ENCODE assay signal across 1 cellular context in the genomic region with DNA sequence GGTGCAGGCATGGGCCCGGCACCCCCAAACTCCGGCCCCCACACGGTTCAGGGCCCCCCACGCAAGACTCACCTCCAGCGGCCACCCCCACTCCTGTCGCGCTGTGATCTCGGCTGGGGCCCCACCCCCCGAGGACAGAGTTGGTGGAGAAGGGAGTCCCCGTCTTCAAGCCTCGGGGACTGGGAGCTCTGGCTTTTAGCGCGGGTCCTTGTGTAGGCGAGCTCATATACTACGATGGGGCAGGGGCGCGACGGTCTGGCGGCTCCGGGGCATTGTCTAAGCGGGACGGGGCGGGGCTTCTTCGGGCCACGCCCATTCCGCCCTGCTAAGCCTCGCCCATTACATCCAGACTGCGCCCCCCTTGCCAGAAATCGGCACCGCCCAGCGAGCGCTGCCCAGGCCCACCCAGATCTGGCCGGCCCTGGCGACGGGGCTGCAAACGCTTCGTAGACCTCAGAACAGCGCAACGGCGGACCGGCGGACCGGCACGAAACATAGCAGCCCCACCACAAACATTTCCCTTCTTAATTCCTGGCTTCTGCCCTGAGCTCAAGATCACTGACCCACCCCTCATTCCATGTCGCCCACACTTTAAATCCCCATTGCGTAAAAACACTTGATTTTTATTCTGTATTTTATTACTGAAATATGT.
TF ChIP-seq lines count a peak whose summit lies in the region.

No MANE protein-coding gene starts in this region.

TF ChIP-seq in K562, 482 proteins besides CTCF, POLR2A, EP300 and RAD21 (continued from another document and continues in another):
- TF ChIP-seq, protein P1, sequence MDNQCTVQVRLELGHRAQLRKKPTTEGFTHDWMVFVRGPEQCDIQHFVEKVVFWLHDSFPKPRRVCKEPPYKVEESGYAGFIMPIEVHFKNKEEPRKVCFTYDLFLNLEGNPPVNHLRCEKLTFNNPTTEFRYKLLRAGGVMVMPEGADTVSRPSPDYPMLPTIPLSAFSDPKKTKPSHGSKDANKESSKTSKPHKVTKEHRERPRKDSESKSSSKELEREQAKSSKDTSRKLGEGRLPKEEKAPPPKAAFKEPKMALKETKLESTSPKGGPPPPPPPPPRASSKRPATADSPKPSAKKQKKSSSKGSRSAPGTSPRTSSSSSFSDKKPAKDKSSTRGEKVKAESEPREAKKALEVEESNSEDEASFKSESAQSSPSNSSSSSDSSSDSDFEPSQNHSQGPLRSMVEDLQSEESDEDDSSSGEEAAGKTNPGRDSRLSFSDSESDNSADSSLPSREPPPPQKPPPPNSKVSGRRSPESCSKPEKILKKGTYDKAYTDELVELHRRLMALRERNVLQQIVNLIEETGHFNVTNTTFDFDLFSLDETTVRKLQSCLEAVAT (IDR thresholded peaks at IDR 0.05), result no peak
- no peak for TF ChIP-seq ZNF408 (CRISPR knock-in tag; IDR thresholded peaks at IDR 0.05; ENCODE audit: low read depth)
- peak; percentile 89; the same call in 1 of the 2 replicates for TF ChIP-seq ZNF174 (CRISPR knock-in tag; IDR thresholded peaks at IDR 0.05)
- TF ChIP-seq ZNF778 (CRISPR knock-in tag; IDR thresholded peaks at IDR 0.05), result peak; percentile 75; the same call in 1 of the 2 replicates
- peak; percentile 95 for TF ChIP-seq ZNF444 (CRISPR knock-in tag; IDR thresholded peaks at IDR 0.05)
- TF ChIP-seq HDAC1 (IDR thresholded peaks at IDR 0.05), result peak in 1 of 2 experiments; percentile 28; a peak in 1 of 4 replicates
- TF ChIP-seq, protein P2, sequence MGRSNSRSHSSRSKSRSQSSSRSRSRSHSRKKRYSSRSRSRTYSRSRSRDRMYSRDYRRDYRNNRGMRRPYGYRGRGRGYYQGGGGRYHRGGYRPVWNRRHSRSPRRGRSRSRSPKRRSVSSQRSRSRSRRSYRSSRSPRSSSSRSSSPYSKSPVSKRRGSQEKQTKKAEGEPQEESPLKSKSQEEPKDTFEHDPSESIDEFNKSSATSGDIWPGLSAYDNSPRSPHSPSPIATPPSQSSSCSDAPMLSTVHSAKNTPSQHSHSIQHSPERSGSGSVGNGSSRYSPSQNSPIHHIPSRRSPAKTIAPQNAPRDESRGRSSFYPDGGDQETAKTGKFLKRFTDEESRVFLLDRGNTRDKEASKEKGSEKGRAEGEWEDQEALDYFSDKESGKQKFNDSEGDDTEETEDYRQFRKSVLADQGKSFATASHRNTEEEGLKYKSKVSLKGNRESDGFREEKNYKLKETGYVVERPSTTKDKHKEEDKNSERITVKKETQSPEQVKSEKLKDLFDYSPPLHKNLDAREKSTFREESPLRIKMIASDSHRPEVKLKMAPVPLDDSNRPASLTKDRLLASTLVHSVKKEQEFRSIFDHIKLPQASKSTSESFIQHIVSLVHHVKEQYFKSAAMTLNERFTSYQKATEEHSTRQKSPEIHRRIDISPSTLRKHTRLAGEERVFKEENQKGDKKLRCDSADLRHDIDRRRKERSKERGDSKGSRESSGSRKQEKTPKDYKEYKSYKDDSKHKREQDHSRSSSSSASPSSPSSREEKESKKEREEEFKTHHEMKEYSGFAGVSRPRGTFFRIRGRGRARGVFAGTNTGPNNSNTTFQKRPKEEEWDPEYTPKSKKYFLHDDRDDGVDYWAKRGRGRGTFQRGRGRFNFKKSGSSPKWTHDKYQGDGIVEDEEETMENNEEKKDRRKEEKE (IDR thresholded peaks at IDR 0.05; ENCODE audit: borderline replicate concordance in 1 of 2, control insufficient read depth in 1 of 2, low read depth in 2 of 2, low read length in 1 of 2), result peak; percentile 74 to 86
- TF ChIP-seq, protein P3, sequence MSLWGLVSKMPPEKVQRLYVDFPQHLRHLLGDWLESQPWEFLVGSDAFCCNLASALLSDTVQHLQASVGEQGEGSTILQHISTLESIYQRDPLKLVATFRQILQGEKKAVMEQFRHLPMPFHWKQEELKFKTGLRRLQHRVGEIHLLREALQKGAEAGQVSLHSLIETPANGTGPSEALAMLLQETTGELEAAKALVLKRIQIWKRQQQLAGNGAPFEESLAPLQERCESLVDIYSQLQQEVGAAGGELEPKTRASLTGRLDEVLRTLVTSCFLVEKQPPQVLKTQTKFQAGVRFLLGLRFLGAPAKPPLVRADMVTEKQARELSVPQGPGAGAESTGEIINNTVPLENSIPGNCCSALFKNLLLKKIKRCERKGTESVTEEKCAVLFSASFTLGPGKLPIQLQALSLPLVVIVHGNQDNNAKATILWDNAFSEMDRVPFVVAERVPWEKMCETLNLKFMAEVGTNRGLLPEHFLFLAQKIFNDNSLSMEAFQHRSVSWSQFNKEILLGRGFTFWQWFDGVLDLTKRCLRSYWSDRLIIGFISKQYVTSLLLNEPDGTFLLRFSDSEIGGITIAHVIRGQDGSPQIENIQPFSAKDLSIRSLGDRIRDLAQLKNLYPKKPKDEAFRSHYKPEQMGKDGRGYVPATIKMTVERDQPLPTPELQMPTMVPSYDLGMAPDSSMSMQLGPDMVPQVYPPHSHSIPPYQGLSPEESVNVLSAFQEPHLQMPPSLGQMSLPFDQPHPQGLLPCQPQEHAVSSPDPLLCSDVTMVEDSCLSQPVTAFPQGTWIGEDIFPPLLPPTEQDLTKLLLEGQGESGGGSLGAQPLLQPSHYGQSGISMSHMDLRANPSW (CRISPR knock-in tag; IDR thresholded peaks at IDR 0.05), result peak; percentile 63
- TF ChIP-seq ERF (CRISPR knock-in tag; IDR thresholded peaks at IDR 0.05), result peak; percentile 100
- peak; percentile 97 for TF ChIP-seq ZNF445 (CRISPR knock-in tag; IDR thresholded peaks at IDR 0.05; ENCODE audit: low read depth)
- no peak for TF ChIP-seq CREBBP (IDR thresholded peaks at IDR 0.05; ENCODE audit: low read depth, low read length)
- TF ChIP-seq, protein P4, sequence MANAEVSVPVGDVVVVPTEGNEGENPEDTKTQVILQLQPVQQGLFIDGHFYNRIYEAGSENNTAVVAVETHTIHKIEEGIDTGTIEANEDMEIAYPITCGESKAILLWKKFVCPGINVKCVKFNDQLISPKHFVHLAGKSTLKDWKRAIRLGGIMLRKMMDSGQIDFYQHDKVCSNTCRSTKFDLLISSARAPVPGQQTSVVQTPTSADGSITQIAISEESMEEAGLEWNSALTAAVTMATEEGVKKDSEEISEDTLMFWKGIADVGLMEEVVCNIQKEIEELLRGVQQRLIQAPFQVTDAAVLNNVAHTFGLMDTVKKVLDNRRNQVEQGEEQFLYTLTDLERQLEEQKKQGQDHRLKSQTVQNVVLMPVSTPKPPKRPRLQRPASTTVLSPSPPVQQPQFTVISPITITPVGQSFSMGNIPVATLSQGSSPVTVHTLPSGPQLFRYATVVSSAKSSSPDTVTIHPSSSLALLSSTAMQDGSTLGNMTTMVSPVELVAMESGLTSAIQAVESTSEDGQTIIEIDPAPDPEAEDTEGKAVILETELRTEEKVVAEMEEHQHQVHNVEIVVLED (CRISPR knock-in tag; IDR thresholded peaks at IDR 0.05), result peak; percentile 34; the same call in 1 of the 2 replicates
- TF ChIP-seq DNMT1 (IDR thresholded peaks at IDR 0.05), result peak; percentile 100
- peak; percentile 3 for TF ChIP-seq BHLHE40 (IDR thresholded peaks at IDR 0.05; ENCODE audit: low read length)
- peak; percentile 82 for TF ChIP-seq ARHGAP35 (IDR thresholded peaks at IDR 0.05; ENCODE audit: partially characterized antibody)
- TF ChIP-seq SAFB (IDR thresholded peaks at IDR 0.05; ENCODE audit: borderline replicate concordance, low read depth, low read length), result peak; percentile 86; the same call in 1 of the 2 replicates
- TF ChIP-seq SREBF1 (IDR thresholded peaks at IDR 0.05; ENCODE audit: borderline replicate concordance, low read depth, low read length), result no peak; the same call in 1 of the 2 replicates
- TF ChIP-seq FIP1L1 (IDR thresholded peaks at IDR 0.05; ENCODE audit: low read depth, low read length, poor library complexity, severe bottlenecking), result peak; percentile 98
- peak; percentile 99 for TF ChIP-seq ZFP1 (CRISPR knock-in tag; IDR thresholded peaks at IDR 0.05)
- no peak for TF ChIP-seq ZBED1 (IDR thresholded peaks at IDR 0.05)
- no peak for TF ChIP-seq MEIS2 (IDR thresholded peaks at IDR 0.05; ENCODE audit: partially characterized antibody)
- TF ChIP-seq ZNF239 (CRISPR knock-in tag; IDR thresholded peaks at IDR 0.05), result peak; percentile 70; the same call in 1 of the 2 replicates
- TF ChIP-seq KLF13 (tag; IDR thresholded peaks at IDR 0.05; ENCODE audit: borderline replicate concordance, low read depth), result no peak
- peak; percentile 98 for TF ChIP-seq ZNF780A (CRISPR knock-in tag; IDR thresholded peaks at IDR 0.05)
- TF ChIP-seq, protein P5, sequence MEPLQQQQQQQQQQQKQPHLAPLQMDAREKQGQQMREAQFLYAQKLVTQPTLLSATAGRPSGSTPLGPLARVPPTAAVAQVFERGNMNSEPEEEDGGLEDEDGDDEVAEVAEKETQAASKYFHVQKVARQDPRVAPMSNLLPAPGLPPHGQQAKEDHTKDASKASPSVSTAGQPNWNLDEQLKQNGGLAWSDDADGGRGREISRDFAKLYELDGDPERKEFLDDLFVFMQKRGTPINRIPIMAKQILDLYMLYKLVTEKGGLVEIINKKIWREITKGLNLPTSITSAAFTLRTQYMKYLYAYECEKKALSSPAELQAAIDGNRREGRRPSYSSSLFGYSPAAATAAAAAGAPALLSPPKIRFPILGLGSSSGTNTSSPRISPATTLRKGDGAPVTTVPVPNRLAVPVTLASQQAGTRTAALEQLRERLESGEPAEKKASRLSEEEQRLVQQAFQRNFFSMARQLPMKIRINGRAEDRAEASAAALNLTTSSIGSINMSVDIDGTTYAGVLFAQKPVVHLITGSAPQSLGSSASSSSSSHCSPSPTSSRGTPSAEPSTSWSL (CRISPR knock-in tag; IDR thresholded peaks at IDR 0.05; ENCODE audit: borderline replicate concordance), result peak; percentile 90; the same call in 1 of the 2 replicates
- TF ChIP-seq ZNF696 (CRISPR knock-in tag; conservative IDR thresholded peaks at IDR 0.05), result peak; percentile 92
- TF ChIP-seq NFE2 (IDR thresholded peaks at IDR 0.05; ENCODE audit: low read depth), result no peak
- TF ChIP-seq ZFP36 (IDR thresholded peaks at IDR 0.05; ENCODE audit: low read depth, low read length, partially characterized antibody), result no peak
- TF ChIP-seq, protein P6, sequence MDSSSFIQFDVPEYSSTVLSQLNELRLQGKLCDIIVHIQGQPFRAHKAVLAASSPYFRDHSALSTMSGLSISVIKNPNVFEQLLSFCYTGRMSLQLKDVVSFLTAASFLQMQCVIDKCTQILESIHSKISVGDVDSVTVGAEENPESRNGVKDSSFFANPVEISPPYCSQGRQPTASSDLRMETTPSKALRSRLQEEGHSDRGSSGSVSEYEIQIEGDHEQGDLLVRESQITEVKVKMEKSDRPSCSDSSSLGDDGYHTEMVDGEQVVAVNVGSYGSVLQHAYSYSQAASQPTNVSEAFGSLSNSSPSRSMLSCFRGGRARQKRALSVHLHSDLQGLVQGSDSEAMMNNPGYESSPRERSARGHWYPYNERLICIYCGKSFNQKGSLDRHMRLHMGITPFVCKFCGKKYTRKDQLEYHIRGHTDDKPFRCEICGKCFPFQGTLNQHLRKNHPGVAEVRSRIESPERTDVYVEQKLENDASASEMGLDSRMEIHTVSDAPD (CRISPR knock-in tag; IDR thresholded peaks at IDR 0.05), result no peak
- TF ChIP-seq MAZ (CRISPR knock-in tag; conservative IDR thresholded peaks at IDR 0.05 in 1 of 2, IDR thresholded peaks at IDR 0.05 in 1 of 2), result peak; percentile 78 to 99
- TF ChIP-seq SP1 (CRISPR knock-in tag; IDR thresholded peaks at IDR 0.05), result peak; percentile 88
- peak; percentile 98 for TF ChIP-seq ZNF717 (CRISPR knock-in tag; IDR thresholded peaks at IDR 0.05)
- peak; percentile 96 for TF ChIP-seq POLR2AphosphoS5 (IDR thresholded peaks at IDR 0.05; ENCODE audit: control insufficient read depth, insufficient read depth, low read depth, low read length)
- no peak for TF ChIP-seq SMC3 (conservative IDR thresholded peaks at IDR 0.05; ENCODE audit: insufficient read depth, low read depth, low read length)
- TF ChIP-seq PHB2 (IDR thresholded peaks at IDR 0.05; ENCODE audit: low read depth), result peak; percentile 60; the same call in 1 of the 2 replicates
- TF ChIP-seq, protein P7, sequence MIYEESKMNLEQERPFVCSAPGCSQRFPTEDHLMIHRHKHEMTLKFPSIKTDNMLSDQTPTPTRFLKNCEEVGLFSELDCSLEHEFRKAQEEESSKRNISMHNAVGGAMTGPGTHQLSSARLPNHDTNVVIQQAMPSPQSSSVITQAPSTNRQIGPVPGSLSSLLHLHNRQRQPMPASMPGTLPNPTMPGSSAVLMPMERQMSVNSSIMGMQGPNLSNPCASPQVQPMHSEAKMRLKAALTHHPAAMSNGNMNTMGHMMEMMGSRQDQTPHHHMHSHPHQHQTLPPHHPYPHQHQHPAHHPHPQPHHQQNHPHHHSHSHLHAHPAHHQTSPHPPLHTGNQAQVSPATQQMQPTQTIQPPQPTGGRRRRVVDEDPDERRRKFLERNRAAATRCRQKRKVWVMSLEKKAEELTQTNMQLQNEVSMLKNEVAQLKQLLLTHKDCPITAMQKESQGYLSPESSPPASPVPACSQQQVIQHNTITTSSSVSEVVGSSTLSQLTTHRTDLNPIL (CRISPR knock-in tag; IDR thresholded peaks at IDR 0.05), result peak; percentile 97
- peak; percentile 92 for TF ChIP-seq PHTF2 (CRISPR knock-in tag; IDR thresholded peaks at IDR 0.05)
- TF ChIP-seq CXXC5 (CRISPR knock-in tag; IDR thresholded peaks at IDR 0.05), result peak; percentile 75
- TF ChIP-seq, protein P8, sequence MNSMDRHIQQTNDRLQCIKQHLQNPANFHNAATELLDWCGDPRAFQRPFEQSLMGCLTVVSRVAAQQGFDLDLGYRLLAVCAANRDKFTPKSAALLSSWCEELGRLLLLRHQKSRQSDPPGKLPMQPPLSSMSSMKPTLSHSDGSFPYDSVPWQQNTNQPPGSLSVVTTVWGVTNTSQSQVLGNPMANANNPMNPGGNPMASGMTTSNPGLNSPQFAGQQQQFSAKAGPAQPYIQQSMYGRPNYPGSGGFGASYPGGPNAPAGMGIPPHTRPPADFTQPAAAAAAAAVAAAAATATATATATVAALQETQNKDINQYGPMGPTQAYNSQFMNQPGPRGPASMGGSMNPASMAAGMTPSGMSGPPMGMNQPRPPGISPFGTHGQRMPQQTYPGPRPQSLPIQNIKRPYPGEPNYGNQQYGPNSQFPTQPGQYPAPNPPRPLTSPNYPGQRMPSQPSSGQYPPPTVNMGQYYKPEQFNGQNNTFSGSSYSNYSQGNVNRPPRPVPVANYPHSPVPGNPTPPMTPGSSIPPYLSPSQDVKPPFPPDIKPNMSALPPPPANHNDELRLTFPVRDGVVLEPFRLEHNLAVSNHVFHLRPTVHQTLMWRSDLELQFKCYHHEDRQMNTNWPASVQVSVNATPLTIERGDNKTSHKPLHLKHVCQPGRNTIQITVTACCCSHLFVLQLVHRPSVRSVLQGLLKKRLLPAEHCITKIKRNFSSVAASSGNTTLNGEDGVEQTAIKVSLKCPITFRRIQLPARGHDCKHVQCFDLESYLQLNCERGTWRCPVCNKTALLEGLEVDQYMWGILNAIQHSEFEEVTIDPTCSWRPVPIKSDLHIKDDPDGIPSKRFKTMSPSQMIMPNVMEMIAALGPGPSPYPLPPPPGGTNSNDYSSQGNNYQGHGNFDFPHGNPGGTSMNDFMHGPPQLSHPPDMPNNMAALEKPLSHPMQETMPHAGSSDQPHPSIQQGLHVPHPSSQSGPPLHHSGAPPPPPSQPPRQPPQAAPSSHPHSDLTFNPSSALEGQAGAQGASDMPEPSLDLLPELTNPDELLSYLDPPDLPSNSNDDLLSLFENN (IDR thresholded peaks at IDR 0.05; ENCODE audit: low read depth in 2 of 2, low read length in 2 of 2), result peak in 1 of 2 experiments; percentile 74; a peak in 2 of 4 replicates
- TF ChIP-seq MBD2 (IDR thresholded peaks at IDR 0.05; ENCODE audit: borderline replicate concordance, low read depth), result no peak
